ENCODE assay signal across 1 cellular context in the genomic region with DNA sequence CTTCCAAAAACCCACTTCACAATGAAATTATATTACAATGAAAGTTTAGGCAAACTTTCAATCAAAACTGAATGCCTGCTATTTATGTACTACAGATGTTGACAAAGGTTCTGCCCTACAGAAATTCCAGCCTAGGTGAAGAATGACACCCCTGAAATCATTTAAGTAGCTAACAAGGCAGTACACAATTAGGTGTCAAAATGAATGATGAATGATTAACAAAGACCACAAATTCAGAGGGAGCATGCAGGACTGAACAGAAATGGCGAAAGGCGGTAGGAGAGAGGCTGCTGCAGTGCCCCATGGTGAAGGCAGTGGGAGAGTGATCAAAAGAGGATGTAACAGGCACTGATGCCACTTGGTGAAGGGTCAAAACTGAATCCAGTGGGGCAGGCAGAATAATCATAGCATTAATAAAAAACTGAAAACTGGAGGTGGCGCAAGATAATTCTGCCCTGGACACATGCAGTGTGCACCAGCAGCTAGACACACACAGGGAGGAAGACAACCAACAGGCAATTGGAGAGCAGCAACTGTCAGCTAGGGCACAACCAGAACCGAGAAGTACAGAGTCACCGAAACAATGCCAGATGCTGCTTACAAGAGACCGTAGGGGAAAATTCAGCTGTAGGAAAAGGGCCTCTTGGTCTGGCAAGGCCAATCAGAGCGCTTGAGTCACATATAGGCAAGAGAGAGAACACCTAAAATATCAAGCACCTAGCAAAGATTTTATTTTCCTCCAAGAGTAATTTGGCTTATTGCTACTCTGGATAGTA.
TF ChIP-seq lines count a peak whose summit lies in the region.

No MANE protein-coding gene starts in this region.

TF ChIP-seq in GM12878, 131 proteins besides CTCF, POLR2A, EP300 and RAD21 (continues in another document):
- TF ChIP-seq ZNF592 (IDR thresholded peaks at IDR 0.05) (no peak), SMAD5 (IDR thresholded peaks at IDR 0.05; ENCODE audit: low read depth) (no peak), CHD4 (IDR thresholded peaks at IDR 0.05) (no peak), MAX (IDR thresholded peaks at IDR 0.05; ENCODE audit: low read depth, low read length) (no peak), BCL11A (IDR thresholded peaks at IDR 0.05; ENCODE audit: low read depth, low read length) (no peak), ETV6 (conservative IDR thresholded peaks at IDR 0.05 in 1 of 2, IDR thresholded peaks at IDR 0.05 in 1 of 2; ENCODE audit: borderline replicate concordance in 1 of 2, low read depth in 1 of 2) (peak in 1 of 2 experiments; percentile 8; a peak in 1 of 4 replicates), NKRF (conservative IDR thresholded peaks at IDR 0.05) (no peak), FOS (IDR thresholded peaks at IDR 0.05; ENCODE audit: borderline replicate concordance, extremely low read depth, insufficient read length) (no peak), ELK1 (IDR thresholded peaks at IDR 0.05; ENCODE audit: low read depth, low read length) (no peak), ZNF384 (IDR thresholded peaks at IDR 0.05; ENCODE audit: borderline replicate concordance, low read depth, low read length) (no peak), EZH2 (IDR thresholded peaks at IDR 0.05; ENCODE audit: borderline replicate concordance, control insufficient read depth, low read depth, low read length) (no peak), DPF2 (IDR thresholded peaks at IDR 0.05) (0 out of 2 replicates have a peak, but pooled peaks have one; percentile 25), GABPA (IDR thresholded peaks at IDR 0.05; ENCODE audit: low read depth) (no peak), CHD2 (IDR thresholded peaks at IDR 0.05; ENCODE audit: borderline replicate concordance, low read depth, low read length) (no peak), NR2C1 (IDR thresholded peaks at IDR 0.05) (no peak), MXI1 (IDR thresholded peaks at IDR 0.05; ENCODE audit: low read depth, low read length) (0 out of 2 replicates have a peak, but pooled peaks have one; percentile 26), HDAC2 (IDR thresholded peaks at IDR 0.05) (no peak), RUNX3 (IDR thresholded peaks at IDR 0.05; ENCODE audit: low read length) (no peak; the same call in 1 of the 2 replicates), ZSCAN29 (IDR thresholded peaks at IDR 0.05) (no peak), IKZF1 (conservative IDR thresholded peaks at IDR 0.05) (peak; percentile 58; the same call in 1 of the 2 replicates), TARDBP (IDR thresholded peaks at IDR 0.05; ENCODE audit: borderline replicate concordance) (no peak), E2F4 (IDR thresholded peaks at IDR 0.05; ENCODE audit: low read depth, low read length) (no peak), RFX5 (IDR thresholded peaks at IDR 0.05; ENCODE audit: low read depth, low read length) (no peak), SREBF1 (IDR thresholded peaks at IDR 0.05; ENCODE audit: low read length) (no peak), ATF7 (IDR thresholded peaks at IDR 0.05; ENCODE audit: low read depth) (0 out of 2 replicates have a peak, but pooled peaks have one; percentile 12), SRF (IDR thresholded peaks at IDR 0.05; ENCODE audit: low read depth in 2 of 2, low read length in 2 of 2) (no peak), STAT3 (IDR thresholded peaks at IDR 0.05; ENCODE audit: low read depth, low read length) (no peak), BHLHE40 (IDR thresholded peaks at IDR 0.05; ENCODE audit: borderline replicate concordance in 1 of 2, low read depth in 2 of 2, low read length in 1 of 2) (no peak), EGR1 (IDR thresholded peaks at IDR 0.05; ENCODE audit: borderline replicate concordance in 1 of 2, low read depth in 2 of 2, low read length in 2 of 2) (no peak), MTA2 (IDR thresholded peaks at IDR 0.05; ENCODE audit: low read depth) (peak; percentile 55), CREB1 (IDR thresholded peaks at IDR 0.05; ENCODE audit: low read depth) (no peak), LARP7 (IDR thresholded peaks at IDR 0.05) (no peak), MEF2A (IDR thresholded peaks at IDR 0.05; ENCODE audit: insufficient read depth, low read depth, low read length) (no peak), ZNF207 (IDR thresholded peaks at IDR 0.05; ENCODE audit: borderline replicate concordance) (no peak), CBX3 (IDR thresholded peaks at IDR 0.05; ENCODE audit: borderline replicate concordance, low read depth) (no peak), MYB (IDR thresholded peaks at IDR 0.05; ENCODE audit: borderline replicate concordance, low read depth, low read length) (no peak), CBX5 (IDR thresholded peaks at IDR 0.05; ENCODE audit: low read depth) (peak; percentile 89; the same call in 1 of the 2 replicates)
- TF ChIP-seq, protein P1, sequence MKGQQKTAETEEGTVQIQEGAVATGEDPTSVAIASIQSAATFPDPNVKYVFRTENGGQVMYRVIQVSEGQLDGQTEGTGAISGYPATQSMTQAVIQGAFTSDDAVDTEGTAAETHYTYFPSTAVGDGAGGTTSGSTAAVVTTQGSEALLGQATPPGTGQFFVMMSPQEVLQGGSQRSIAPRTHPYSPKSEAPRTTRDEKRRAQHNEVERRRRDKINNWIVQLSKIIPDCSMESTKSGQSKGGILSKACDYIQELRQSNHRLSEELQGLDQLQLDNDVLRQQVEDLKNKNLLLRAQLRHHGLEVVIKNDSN (IDR thresholded peaks at IDR 0.05; ENCODE audit: borderline replicate concordance, extremely low read length, insufficient read depth, low read depth, low read length) = no peak
- TF ChIP-seq, protein P2, sequence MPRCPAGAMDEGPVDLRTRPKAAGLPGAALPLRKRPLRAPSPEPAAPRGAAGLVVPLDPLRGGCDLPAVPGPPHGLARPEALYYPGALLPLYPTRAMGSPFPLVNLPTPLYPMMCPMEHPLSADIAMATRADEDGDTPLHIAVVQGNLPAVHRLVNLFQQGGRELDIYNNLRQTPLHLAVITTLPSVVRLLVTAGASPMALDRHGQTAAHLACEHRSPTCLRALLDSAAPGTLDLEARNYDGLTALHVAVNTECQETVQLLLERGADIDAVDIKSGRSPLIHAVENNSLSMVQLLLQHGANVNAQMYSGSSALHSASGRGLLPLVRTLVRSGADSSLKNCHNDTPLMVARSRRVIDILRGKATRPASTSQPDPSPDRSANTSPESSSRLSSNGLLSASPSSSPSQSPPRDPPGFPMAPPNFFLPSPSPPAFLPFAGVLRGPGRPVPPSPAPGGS (IDR thresholded peaks at IDR 0.05; ENCODE audit: borderline replicate concordance, insufficient read depth, low read depth, low read length, poor library complexity, severe bottlenecking) = no peak
- TF ChIP-seq, protein P3, sequence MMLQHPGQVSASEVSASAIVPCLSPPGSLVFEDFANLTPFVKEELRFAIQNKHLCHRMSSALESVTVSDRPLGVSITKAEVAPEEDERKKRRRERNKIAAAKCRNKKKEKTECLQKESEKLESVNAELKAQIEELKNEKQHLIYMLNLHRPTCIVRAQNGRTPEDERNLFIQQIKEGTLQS (IDR thresholded peaks at IDR 0.05; ENCODE audit: borderline replicate concordance, extremely low read depth, low read depth, low read length) = no peak
- TF ChIP-seq, protein P4, sequence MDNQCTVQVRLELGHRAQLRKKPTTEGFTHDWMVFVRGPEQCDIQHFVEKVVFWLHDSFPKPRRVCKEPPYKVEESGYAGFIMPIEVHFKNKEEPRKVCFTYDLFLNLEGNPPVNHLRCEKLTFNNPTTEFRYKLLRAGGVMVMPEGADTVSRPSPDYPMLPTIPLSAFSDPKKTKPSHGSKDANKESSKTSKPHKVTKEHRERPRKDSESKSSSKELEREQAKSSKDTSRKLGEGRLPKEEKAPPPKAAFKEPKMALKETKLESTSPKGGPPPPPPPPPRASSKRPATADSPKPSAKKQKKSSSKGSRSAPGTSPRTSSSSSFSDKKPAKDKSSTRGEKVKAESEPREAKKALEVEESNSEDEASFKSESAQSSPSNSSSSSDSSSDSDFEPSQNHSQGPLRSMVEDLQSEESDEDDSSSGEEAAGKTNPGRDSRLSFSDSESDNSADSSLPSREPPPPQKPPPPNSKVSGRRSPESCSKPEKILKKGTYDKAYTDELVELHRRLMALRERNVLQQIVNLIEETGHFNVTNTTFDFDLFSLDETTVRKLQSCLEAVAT (IDR thresholded peaks at IDR 0.05) = peak; percentile 70; the same call in 1 of the 2 replicates
- TF ChIP-seq, protein P5, sequence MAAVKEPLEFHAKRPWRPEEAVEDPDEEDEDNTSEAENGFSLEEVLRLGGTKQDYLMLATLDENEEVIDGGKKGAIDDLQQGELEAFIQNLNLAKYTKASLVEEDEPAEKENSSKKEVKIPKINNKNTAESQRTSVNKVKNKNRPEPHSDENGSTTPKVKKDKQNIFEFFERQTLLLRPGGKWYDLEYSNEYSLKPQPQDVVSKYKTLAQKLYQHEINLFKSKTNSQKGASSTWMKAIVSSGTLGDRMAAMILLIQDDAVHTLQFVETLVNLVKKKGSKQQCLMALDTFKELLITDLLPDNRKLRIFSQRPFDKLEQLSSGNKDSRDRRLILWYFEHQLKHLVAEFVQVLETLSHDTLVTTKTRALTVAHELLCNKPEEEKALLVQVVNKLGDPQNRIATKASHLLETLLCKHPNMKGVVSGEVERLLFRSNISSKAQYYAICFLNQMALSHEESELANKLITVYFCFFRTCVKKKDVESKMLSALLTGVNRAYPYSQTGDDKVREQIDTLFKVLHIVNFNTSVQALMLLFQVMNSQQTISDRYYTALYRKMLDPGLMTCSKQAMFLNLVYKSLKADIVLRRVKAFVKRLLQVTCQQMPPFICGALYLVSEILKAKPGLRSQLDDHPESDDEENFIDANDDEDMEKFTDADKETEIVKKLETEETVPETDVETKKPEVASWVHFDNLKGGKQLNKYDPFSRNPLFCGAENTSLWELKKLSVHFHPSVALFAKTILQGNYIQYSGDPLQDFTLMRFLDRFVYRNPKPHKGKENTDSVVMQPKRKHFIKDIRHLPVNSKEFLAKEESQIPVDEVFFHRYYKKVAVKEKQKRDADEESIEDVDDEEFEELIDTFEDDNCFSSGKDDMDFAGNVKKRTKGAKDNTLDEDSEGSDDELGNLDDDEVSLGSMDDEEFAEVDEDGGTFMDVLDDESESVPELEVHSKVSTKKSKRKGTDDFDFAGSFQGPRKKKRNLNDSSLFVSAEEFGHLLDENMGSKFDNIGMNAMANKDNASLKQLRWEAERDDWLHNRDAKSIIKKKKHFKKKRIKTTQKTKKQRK (IDR thresholded peaks at IDR 0.05; ENCODE audit: low read depth, low read length) = no peak
